ENCODE assay signal across 1 cellular context in the genomic region with DNA sequence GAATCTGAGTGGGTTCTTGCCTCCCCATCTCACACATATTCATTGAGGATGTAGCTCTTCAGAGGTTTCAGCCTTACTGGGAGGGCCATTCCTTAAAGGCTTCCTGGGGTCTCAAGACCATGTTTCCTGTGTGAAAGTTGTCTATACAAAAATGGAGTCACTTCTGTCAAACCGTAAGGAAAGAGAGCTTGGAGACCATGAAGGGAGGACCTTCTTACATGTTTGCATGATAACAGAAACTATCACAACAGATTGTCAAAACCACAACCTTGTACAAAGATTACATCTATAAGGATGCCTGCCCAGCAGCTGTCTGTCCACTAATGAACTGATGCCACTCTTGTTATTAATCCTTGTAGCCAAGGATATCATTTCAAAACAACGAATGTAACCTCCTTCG.
TF ChIP-seq lines count a peak whose summit lies in the region.

No MANE protein-coding gene starts in this region.

TF ChIP-seq in SK-N-SH treated with all-trans-retinoic acid at 6 μM for 48 hours, 23 proteins besides CTCF, POLR2A, EP300 and RAD21 (continued from another document):
- TF ChIP-seq, protein P1, sequence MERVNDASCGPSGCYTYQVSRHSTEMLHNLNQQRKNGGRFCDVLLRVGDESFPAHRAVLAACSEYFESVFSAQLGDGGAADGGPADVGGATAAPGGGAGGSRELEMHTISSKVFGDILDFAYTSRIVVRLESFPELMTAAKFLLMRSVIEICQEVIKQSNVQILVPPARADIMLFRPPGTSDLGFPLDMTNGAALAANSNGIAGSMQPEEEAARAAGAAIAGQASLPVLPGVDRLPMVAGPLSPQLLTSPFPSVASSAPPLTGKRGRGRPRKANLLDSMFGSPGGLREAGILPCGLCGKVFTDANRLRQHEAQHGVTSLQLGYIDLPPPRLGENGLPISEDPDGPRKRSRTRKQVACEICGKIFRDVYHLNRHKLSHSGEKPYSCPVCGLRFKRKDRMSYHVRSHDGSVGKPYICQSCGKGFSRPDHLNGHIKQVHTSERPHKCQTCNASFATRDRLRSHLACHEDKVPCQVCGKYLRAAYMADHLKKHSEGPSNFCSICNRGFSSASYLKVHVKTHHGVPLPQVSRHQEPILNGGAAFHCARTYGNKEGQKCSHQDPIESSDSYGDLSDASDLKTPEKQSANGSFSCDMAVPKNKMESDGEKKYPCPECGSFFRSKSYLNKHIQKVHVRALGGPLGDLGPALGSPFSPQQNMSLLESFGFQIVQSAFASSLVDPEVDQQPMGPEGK (CRISPR knock-in tag; IDR thresholded peaks at IDR 0.05; ENCODE audit: borderline replicate concordance) = no peak
- TF ChIP-seq OSR1 (CRISPR knock-in tag; IDR thresholded peaks at IDR 0.05) = no peak
- TF ChIP-seq, protein P2, sequence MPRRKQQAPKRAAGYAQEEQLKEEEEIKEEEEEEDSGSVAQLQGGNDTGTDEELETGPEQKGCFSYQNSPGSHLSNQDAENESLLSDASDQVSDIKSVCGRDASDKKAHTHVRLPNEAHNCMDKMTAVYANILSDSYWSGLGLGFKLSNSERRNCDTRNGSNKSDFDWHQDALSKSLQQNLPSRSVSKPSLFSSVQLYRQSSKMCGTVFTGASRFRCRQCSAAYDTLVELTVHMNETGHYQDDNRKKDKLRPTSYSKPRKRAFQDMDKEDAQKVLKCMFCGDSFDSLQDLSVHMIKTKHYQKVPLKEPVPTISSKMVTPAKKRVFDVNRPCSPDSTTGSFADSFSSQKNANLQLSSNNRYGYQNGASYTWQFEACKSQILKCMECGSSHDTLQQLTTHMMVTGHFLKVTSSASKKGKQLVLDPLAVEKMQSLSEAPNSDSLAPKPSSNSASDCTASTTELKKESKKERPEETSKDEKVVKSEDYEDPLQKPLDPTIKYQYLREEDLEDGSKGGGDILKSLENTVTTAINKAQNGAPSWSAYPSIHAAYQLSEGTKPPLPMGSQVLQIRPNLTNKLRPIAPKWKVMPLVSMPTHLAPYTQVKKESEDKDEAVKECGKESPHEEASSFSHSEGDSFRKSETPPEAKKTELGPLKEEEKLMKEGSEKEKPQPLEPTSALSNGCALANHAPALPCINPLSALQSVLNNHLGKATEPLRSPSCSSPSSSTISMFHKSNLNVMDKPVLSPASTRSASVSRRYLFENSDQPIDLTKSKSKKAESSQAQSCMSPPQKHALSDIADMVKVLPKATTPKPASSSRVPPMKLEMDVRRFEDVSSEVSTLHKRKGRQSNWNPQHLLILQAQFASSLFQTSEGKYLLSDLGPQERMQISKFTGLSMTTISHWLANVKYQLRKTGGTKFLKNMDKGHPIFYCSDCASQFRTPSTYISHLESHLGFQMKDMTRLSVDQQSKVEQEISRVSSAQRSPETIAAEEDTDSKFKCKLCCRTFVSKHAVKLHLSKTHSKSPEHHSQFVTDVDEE (CRISPR knock-in tag; IDR thresholded peaks at IDR 0.05) = peak; percentile 46; the same call in 1 of the 2 replicates
